Comparison of ENCODE assay signal across 15 cellular contexts in the genomic region with DNA sequence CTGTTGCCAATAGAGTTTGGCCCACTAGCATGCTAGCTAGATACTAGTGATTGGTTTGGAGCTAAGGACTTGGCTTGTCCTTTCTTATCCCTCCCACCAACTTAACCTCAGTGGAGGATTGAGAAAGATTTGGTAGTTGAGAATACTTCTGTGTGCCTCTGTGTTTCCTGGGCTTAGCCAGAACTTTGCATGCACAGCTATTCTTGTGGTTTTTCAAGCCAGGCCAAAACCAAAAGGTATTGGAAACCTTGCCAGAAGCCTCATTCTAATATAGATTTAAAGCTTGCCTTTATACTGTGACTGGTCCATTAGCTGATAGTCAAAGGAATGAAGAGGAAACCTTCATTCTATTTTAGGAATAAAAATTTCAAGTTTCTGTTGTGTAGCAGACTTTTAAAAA.
DNase-seq lines count a peak whose midpoint lies in the region; ATAC-seq and TF ChIP-seq lines count a peak whose summit lies in the region.
"Had no signal": no experiment of that assay in that cellular context is flagged by ENCODE, and none has a peak within 500 bp of the region (broad histone marks: within the 10 kb centered on the region; RNA-seq: fewer than 3 reads in every experiment).

No MANE protein-coding gene starts in this region.

- TF ChIP-seq CTCF in GM12865 (IDR thresholded peaks at IDR 0.05; ENCODE audit: insufficient read depth, low read depth, low read length, missing control alignments) (no peak), MM.1S (IDR thresholded peaks at IDR 0.05; ENCODE audit: low read length) (no peak), choroid plexus epithelial cell (conservative IDR thresholded peaks at IDR 0.05; ENCODE audit: low read depth, low read length) (no peak), upper lobe of left lung (IDR thresholded peaks at IDR 0.05) (no peak)

- no peak for TF ChIP-seq EP300 in upper lobe of left lung (IDR thresholded peaks at IDR 0.05)

- H3K27me3 ChIP-seq in MM.1S (replicated peaks; ENCODE audit: insufficient read depth, low read length) (no peaks in the 10 kb centered on the region), upper lobe of left lung (no peaks in the 10 kb centered on the region)
- H3K27me3 ChIP-seq: Peyer's patch, testis had no signal

- DNase-seq in GM12865 (ENCODE audit: low read depth): peak; percentile 5
- peak; percentile 71 for DNase-seq in MM.1S
- DNase-seq in choroid plexus epithelial cell (ENCODE audit: low read depth): peak; percentile 68
- no peak for DNase-seq in sciatic nerve (ENCODE audit: low spot score)
- DNase-seq in upper lobe of left lung: no peak
- DNase-seq in activated T-cell treated with anti-CD3 and anti-CD28 coated beads, Interleukin-2, amount 50 U/mL, for 72 hours: no peak
- DNase-seq: activated CD4-positive, CD25-positive, alpha-beta regulatory T cell treated with anti-CD3 and anti-CD28 coated beads, Interleukin-2, amount 50 U/mL, for 72 hours; activated naive CD8-positive, alpha-beta T cell treated with anti-CD3 and anti-CD28 coated beads, Interleukin-2, amount 10 ng/mL, durations not matched to agents 7 days and 5 days; CD4-positive, alpha-beta memory T cell; left ventricle myocardium superior; NCI-H1694; Peyer's patch; testis had no signal

- ATAC-seq in sciatic nerve (peak; percentile 70), upper lobe of left lung (ENCODE audit: low FRiP score in 2 of 2) (no peak), HG03442 (IDR thresholded peaks at IDR 0.05; ENCODE audit: unreplicated experiment) (no peak)
- no peak for ATAC-seq in activated T-cell treated with anti-CD3 and anti-CD28 coated beads, Interleukin-2, amount 50 U/mL, for 72 hours (replicated peaks in 1 of 2)
- ATAC-seq: left ventricle myocardium superior had no signal

- H3K4me1 ChIP-seq in MM.1S (ENCODE audit: low read length) (peaks cover 15% of the 10 kb centered on the region), upper lobe of left lung (no peaks in the 10 kb centered on the region)
- H3K4me1 ChIP-seq: Peyer's patch, testis had no signal

- H4K20me1 ChIP-seq in MM.1S (ENCODE audit: insufficient read depth, low read length): no peaks in the 10 kb centered on the region

- H3K27ac Mint-ChIP-seq in activated T-cell treated with anti-CD3 and anti-CD28 coated beads, Interleukin-2, amount 50 U/mL, for 72 hours: no peak overlapping the region
- H3K27ac Mint-ChIP-seq: activated naive CD8-positive, alpha-beta T cell treated with anti-CD3 and anti-CD28 coated beads, Interleukin-2, amount 10 ng/mL, durations not matched to agents 7 days and 5 days had no signal

- H3K36me3 Mint-ChIP-seq in activated T-cell treated with anti-CD3 and anti-CD28 coated beads, Interleukin-2, amount 50 U/mL, for 72 hours (ENCODE audit: insufficient read depth in 2 of 2): peaks cover 1 to 10% of the 10 kb centered on the region in 2 donors

- no peak for TF ChIP-seq POLR2A in upper lobe of left lung (IDR thresholded peaks at IDR 0.05)

- H3K4me3 ChIP-seq in GM12865 (ENCODE audit: low read depth, low read length) (no peak overlapping the region), MM.1S (ENCODE audit: low read length) (no peak overlapping the region), choroid plexus epithelial cell (ENCODE audit: low read depth, low read length) (no peak overlapping the region), upper lobe of left lung (no peak overlapping the region)
- H3K4me3 ChIP-seq: Peyer's patch, testis had no signal

- no peaks in the 10 kb centered on the region for H3K9me3 ChIP-seq in MM.1S (replicated peaks; ENCODE audit: insufficient read depth, low read length)
- H3K9me3 ChIP-seq in upper lobe of left lung: no peaks in the 10 kb centered on the region
- H3K9me3 ChIP-seq: Peyer's patch, testis had no signal

- H3K9me3 Mint-ChIP-seq in activated T-cell treated with anti-CD3 and anti-CD28 coated beads, Interleukin-2, amount 50 U/mL, for 72 hours: peaks cover 0 to 2% of the 10 kb centered on the region in 2 donors

- H3K4me2 ChIP-seq in MM.1S (ENCODE audit: low read depth, low read length): peak overlapping the region; percentile 21; the same call in 1 of the 2 replicates

- no peaks in the 10 kb centered on the region for H3K79me2 ChIP-seq in MM.1S (ENCODE audit: low read length)

- H3K4me1 Mint-ChIP-seq in activated T-cell treated with anti-CD3 and anti-CD28 coated beads, Interleukin-2, amount 50 U/mL, for 72 hours (ENCODE audit: low read depth): peaks cover 6% of the 10 kb centered on the region
- H3K4me1 Mint-ChIP-seq: activated naive CD8-positive, alpha-beta T cell treated with anti-CD3 and anti-CD28 coated beads, Interleukin-2, amount 10 ng/mL, durations not matched to agents 7 days and 5 days had no signal

- no peaks in the 10 kb centered on the region for H3K27me3 Mint-ChIP-seq in activated T-cell treated with anti-CD3 and anti-CD28 coated beads, Interleukin-2, amount 50 U/mL, for 72 hours (ENCODE audit: low read depth)
- H3K27me3 Mint-ChIP-seq: activated naive CD8-positive, alpha-beta T cell treated with anti-CD3 and anti-CD28 coated beads, Interleukin-2, amount 10 ng/mL, durations not matched to agents 7 days and 5 days; CD4-positive, alpha-beta memory T cell had no signal

- H3F3A ChIP-seq in MM.1S (ENCODE audit: insufficient read depth, low read length): peaks cover 6% of the 10 kb centered on the region; the same call in 1 of the 2 replicates

- no peak overlapping the region for H3K9ac ChIP-seq in MM.1S (ENCODE audit: low read length)

- H2AFZ ChIP-seq in MM.1S (ENCODE audit: low read length): no peak overlapping the region

- H3K4me3 Mint-ChIP-seq in activated T-cell treated with anti-CD3 and anti-CD28 coated beads, Interleukin-2, amount 50 U/mL, for 72 hours: no peak overlapping the region
- H3K4me3 Mint-ChIP-seq: activated naive CD8-positive, alpha-beta T cell treated with anti-CD3 and anti-CD28 coated beads, Interleukin-2, amount 10 ng/mL, durations not matched to agents 7 days and 5 days; CD4-positive, alpha-beta memory T cell had no signal

- H3K27ac ChIP-seq in MM.1S (ENCODE audit: low read length): peak overlapping the region; percentile 33; the same call in 1 of the 2 replicates
- H3K27ac ChIP-seq in upper lobe of left lung: no peak overlapping the region
- H3K27ac ChIP-seq: epithelial cell of prostate, Peyer's patch, testis had no signal

- intact Hi-C loops in sciatic nerve (cut with DNase I): no loop called here

- H3K36me3 ChIP-seq in MM.1S (replicated peaks; ENCODE audit: insufficient read depth, low read length) (no peaks in the 10 kb centered on the region), upper lobe of left lung (no peaks in the 10 kb centered on the region)
- H3K36me3 ChIP-seq: Peyer's patch had no signal

- H3K9me2 ChIP-seq in MM.1S (replicated peaks; ENCODE audit: insufficient read depth, low read length): no peaks in the 10 kb centered on the region

Comparison
In these comparisons a context has a peak if more than half of its experiments do, and no peak if none do; other contexts are left out.
1. DNase-seq: peak in GM12865 (single experiment), MM.1S (single experiment) and choroid plexus epithelial cell (single experiment); none in sciatic nerve (single experiment), upper lobe of left lung (0 of 2) and activated T-cell treated with anti-CD3 and anti-CD28 coated beads, Interleukin-2, amount 50 U/mL, for 72 hours (0 of 2).